ENCODE assay signal across 2 cellular contexts in the genomic region with DNA sequence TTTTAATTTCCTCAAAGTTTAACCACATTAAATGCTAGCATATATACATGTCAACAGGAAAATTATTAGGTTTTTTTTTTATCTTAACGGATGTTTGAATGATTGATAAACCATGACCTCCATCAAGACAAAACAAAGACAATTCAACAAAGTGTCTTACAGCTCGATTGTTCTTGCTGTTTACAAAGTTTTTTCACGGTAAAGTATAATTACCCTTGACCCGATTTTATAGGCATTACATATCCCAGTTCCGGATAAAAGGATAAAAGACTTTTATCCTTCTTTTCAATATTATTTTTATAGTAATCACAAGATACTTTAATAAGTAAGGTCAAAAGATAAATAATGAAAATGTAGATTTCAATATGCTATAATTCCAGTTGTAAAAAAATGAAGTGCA.
TF ChIP-seq lines count a peak whose summit lies in the region.

No MANE protein-coding gene starts in this region.

TF ChIP-seq in A549, 52 proteins besides CTCF, POLR2A, EP300 and RAD21 (continued from another document):
- TF ChIP-seq HMGXB4 (CRISPR knock-in tag; IDR thresholded peaks at IDR 0.05; ENCODE audit: borderline replicate concordance) (no peak), JUNB (IDR thresholded peaks at IDR 0.05) (no peak), E2F6 (IDR thresholded peaks at IDR 0.05; ENCODE audit: borderline replicate concordance, low read depth) (no peak), HEYL (CRISPR knock-in tag; IDR thresholded peaks at IDR 0.05) (no peak), KDM1A (IDR thresholded peaks at IDR 0.05; ENCODE audit: low read depth) (no peak), USF2 (IDR thresholded peaks at IDR 0.05) (no peak), SMC3 (IDR thresholded peaks at IDR 0.05) (no peak)

TF ChIP-seq in HEK293, 187 proteins besides CTCF, POLR2A, EP300 and RAD21 (continued from another document):
- TF ChIP-seq, protein P1, sequence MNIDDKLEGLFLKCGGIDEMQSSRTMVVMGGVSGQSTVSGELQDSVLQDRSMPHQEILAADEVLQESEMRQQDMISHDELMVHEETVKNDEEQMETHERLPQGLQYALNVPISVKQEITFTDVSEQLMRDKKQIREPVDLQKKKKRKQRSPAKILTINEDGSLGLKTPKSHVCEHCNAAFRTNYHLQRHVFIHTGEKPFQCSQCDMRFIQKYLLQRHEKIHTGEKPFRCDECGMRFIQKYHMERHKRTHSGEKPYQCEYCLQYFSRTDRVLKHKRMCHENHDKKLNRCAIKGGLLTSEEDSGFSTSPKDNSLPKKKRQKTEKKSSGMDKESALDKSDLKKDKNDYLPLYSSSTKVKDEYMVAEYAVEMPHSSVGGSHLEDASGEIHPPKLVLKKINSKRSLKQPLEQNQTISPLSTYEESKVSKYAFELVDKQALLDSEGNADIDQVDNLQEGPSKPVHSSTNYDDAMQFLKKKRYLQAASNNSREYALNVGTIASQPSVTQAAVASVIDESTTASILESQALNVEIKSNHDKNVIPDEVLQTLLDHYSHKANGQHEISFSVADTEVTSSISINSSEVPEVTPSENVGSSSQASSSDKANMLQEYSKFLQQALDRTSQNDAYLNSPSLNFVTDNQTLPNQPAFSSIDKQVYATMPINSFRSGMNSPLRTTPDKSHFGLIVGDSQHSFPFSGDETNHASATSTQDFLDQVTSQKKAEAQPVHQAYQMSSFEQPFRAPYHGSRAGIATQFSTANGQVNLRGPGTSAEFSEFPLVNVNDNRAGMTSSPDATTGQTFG (tag by site-specific recombination; IDR thresholded peaks at IDR 0.05; ENCODE audit: borderline replicate concordance) = no peak
- peak; percentile 57; the same call in 1 of the 2 replicates for TF ChIP-seq FEZF1 (tag by site-specific recombination; IDR thresholded peaks at IDR 0.05)
- TF ChIP-seq, protein P2, sequence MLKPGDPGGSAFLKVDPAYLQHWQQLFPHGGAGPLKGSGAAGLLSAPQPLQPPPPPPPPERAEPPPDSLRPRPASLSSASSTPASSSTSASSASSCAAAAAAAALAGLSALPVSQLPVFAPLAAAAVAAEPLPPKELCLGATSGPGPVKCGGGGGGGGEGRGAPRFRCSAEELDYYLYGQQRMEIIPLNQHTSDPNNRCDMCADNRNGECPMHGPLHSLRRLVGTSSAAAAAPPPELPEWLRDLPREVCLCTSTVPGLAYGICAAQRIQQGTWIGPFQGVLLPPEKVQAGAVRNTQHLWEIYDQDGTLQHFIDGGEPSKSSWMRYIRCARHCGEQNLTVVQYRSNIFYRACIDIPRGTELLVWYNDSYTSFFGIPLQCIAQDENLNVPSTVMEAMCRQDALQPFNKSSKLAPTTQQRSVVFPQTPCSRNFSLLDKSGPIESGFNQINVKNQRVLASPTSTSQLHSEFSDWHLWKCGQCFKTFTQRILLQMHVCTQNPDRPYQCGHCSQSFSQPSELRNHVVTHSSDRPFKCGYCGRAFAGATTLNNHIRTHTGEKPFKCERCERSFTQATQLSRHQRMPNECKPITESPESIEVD (tag by site-specific recombination; IDR thresholded peaks at IDR 0.05) = peak; percentile 63
- no peak for TF ChIP-seq ZNF544 (tag by site-specific recombination; IDR thresholded peaks at IDR 0.05)
- TF ChIP-seq ZNF302 (tag by site-specific recombination; IDR thresholded peaks at IDR 0.05; ENCODE audit: low read depth) = no peak
- no peak for TF ChIP-seq ZBTB11 (tag by site-specific recombination; conservative IDR thresholded peaks at IDR 0.05; ENCODE audit: low read depth)
- TF ChIP-seq PRDM2 (tag by site-specific recombination; IDR thresholded peaks at IDR 0.05; ENCODE audit: borderline replicate concordance) = no peak
- no peak for TF ChIP-seq ZNF660 (tag by site-specific recombination; IDR thresholded peaks at IDR 0.05)
- no peak for TF ChIP-seq HOXD13 (CRISPR knock-in tag; IDR thresholded peaks at IDR 0.05; ENCODE audit: borderline replicate concordance)
- TF ChIP-seq, protein P3, sequence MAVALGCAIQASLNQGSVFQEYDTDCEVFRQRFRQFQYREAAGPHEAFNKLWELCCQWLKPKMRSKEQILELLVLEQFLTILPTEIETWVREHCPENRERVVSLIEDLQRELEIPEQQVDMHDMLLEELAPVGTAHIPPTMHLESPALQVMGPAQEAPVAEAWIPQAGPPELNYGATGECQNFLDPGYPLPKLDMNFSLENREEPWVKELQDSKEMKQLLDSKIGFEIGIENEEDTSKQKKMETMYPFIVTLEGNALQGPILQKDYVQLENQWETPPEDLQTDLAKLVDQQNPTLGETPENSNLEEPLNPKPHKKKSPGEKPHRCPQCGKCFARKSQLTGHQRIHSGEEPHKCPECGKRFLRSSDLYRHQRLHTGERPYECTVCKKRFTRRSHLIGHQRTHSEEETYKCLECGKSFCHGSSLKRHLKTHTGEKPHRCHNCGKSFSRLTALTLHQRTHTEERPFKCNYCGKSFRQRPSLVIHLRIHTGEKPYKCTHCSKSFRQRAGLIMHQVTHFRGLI (tag by site-specific recombination; IDR thresholded peaks at IDR 0.05) = no peak
- TF ChIP-seq ZNF639 (tag by site-specific recombination; IDR thresholded peaks at IDR 0.05) = no peak
- TF ChIP-seq ZNF670 (tag by site-specific recombination; IDR thresholded peaks at IDR 0.05; ENCODE audit: low read depth) = no peak
- TF ChIP-seq ZSCAN4 (tag by site-specific recombination; IDR thresholded peaks at IDR 0.05) = no peak
- TF ChIP-seq ZBTB1 (tag by site-specific recombination; IDR thresholded peaks at IDR 0.05) = no peak
- TF ChIP-seq HOXA7 (CRISPR knock-in tag; IDR thresholded peaks at IDR 0.05; ENCODE audit: borderline replicate concordance) = no peak
- TF ChIP-seq ZNF843 (tag by site-specific recombination; IDR thresholded peaks at IDR 0.05) = peak; percentile 44; the same call in 1 of the 2 replicates
- TF ChIP-seq ZEB2 (tag by site-specific recombination; IDR thresholded peaks at IDR 0.05) = no peak
- no peak for TF ChIP-seq MYNN (tag by site-specific recombination; IDR thresholded peaks at IDR 0.05; ENCODE audit: borderline replicate concordance)
- no peak for TF ChIP-seq ZNF140 (tag by site-specific recombination; IDR thresholded peaks at IDR 0.05)
- no peak for TF ChIP-seq WT1 (tag by site-specific recombination; IDR thresholded peaks at IDR 0.05)
- no peak for TF ChIP-seq ZNF621 (tag by site-specific recombination; IDR thresholded peaks at IDR 0.05)
- TF ChIP-seq ZNF654 (tag by site-specific recombination; IDR thresholded peaks at IDR 0.05; ENCODE audit: low read depth) = no peak
